Comparison of ENCODE assay signal across 15 cellular contexts in genomic region chr7:1449501-1449900, GRCh38. TPM values are rescaled to one million over a fixed set of nuclear protein-coding genes. Genes with fewer than 3 reads are reported as not detected.
DNase-seq lines count a peak whose midpoint lies in the region; ATAC-seq and TF ChIP-seq lines count a peak whose summit lies in the region.
"Had no signal": no experiment of that assay in that cellular context is flagged by ENCODE, and none has a peak within 500 bp of the region (broad histone marks: within the 10 kb centered on the region; RNA-seq: fewer than 3 reads in every experiment).

No MANE protein-coding gene starts in this region.

- H3K27me3 ChIP-seq in Panc1 (ENCODE audit: control insufficient read depth, insufficient read depth, low read length), result no peaks in the 10 kb centered on the region
- no peaks in the 10 kb centered on the region for H3K27me3 ChIP-seq in dorsolateral prefrontal cortex
- no peaks in the 10 kb centered on the region for H3K27me3 ChIP-seq in neuronal stem cell (ENCODE audit: control insufficient read depth in 3 of 3, insufficient read depth in 3 of 3, low read depth in 1 of 3, low read length in 3 of 3)
- H3K27me3 ChIP-seq in vagina, result no peaks in the 10 kb centered on the region
- H3K27me3 ChIP-seq: BLaER1 had no signal

- BruUV-seq in Panc1 (replicated peaks; lab: Mats Ljungman, UMichigan), result no TSS peak

- H3K4me3 ChIP-seq in Panc1 (ENCODE audit: low read depth in 2 of 2, low read length in 2 of 2), result no peak overlapping the region
- no peak overlapping the region for H3K4me3 ChIP-seq in dorsolateral prefrontal cortex
- no peak overlapping the region for H3K4me3 ChIP-seq in neuronal stem cell (ENCODE audit: low read length in 2 of 2)
- H3K4me3 ChIP-seq in vagina, result no peak overlapping the region
- H3K4me3 ChIP-seq: BLaER1, HAP-1 had no signal

- POLR2A ChIA-PET in Panc1 (lab: Charles Lee), result no interaction called here

- peak overlapping the region; percentile 71 for H3K18ac ChIP-seq in neuronal stem cell (ENCODE audit: low read length)

- H3K27ac ChIP-seq in Panc1 (ENCODE audit: low read length), result peak overlapping the region; percentile 81
- H3K27ac ChIP-seq in dorsolateral prefrontal cortex, result peak overlapping the region in 46 of 59 donors; percentile 28 to 98 (median 89)
- no peak overlapping the region for H3K27ac ChIP-seq in neuronal stem cell (replicated peaks; ENCODE audit: low read length)
- peak overlapping the region; percentile 74 for H3K27ac ChIP-seq in vagina
- H3K27ac ChIP-seq: BLaER1, HL-60 had no signal

- TF ChIP-seq CTCF in Panc1 (IDR thresholded peaks at IDR 0.05), result no peak
- no peak for TF ChIP-seq CTCF in dorsolateral prefrontal cortex (IDR thresholded peaks at IDR 0.05 in 54 of 56, conservative IDR thresholded peaks at IDR 0.05 in 2 of 56; ENCODE audit: low read depth in 1 of 56, partially characterized antibody in 56 of 56)
- no peak for TF ChIP-seq CTCF in vagina (IDR thresholded peaks at IDR 0.05)

- H2AK5ac ChIP-seq in neuronal stem cell (ENCODE audit: low read depth, low read length), result peak overlapping the region; percentile 70

- peak overlapping the region; percentile 84 for H3K4ac ChIP-seq in neuronal stem cell (ENCODE audit: low read length)

- H3K36me3 ChIP-seq in Panc1 (ENCODE audit: control insufficient read depth, insufficient read depth, low read length) (no peaks in the 10 kb centered on the region; the same call in 1 of the 2 replicates), neuronal stem cell (replicated peaks in 1 of 2; ENCODE audit: control insufficient read depth in 2 of 2, insufficient read depth in 2 of 2, low read length in 2 of 2) (no peaks in the 10 kb centered on the region), vagina (no peaks in the 10 kb centered on the region)
- H3K36me3 ChIP-seq: BLaER1, HAP-1 had no signal

- H2AFZ ChIP-seq in neuronal stem cell (ENCODE audit: low read length), result no peak overlapping the region

- H3K23ac ChIP-seq in neuronal stem cell (ENCODE audit: low read depth, low read length, poor library complexity), result peak overlapping the region; percentile 65

- H3K9me3 ChIP-seq in Panc1 (ENCODE audit: control insufficient read depth, insufficient read depth, low read depth, low read length), result no peaks in the 10 kb centered on the region
- no peaks in the 10 kb centered on the region for H3K9me3 ChIP-seq in neuronal stem cell (replicated peaks in 1 of 2; ENCODE audit: control insufficient read depth in 2 of 2, insufficient read depth in 1 of 2, low read depth in 1 of 2, low read length in 2 of 2)
- no peaks in the 10 kb centered on the region for H3K9me3 ChIP-seq in vagina
- H3K9me3 ChIP-seq: BLaER1, HAP-1 had no signal

- in situ Hi-C loops in Panc1 (cut with HindIII; ENCODE audit: low pct_unique_long_range_greater_than_20kb, low sequenced_read_pairs), result no loop called here

- no peak for ATAC-seq in Panc1

- H2BK5ac ChIP-seq in neuronal stem cell (ENCODE audit: low read length), result peak overlapping the region; percentile 66

- peaks cover 82% of the 10 kb centered on the region for H3K4me1 ChIP-seq in Panc1 (ENCODE audit: control insufficient read depth, insufficient read depth, low read length)
- H3K4me1 ChIP-seq in neuronal stem cell (ENCODE audit: control insufficient read depth in 2 of 2, insufficient read depth in 1 of 2, low read depth in 1 of 2, low read length in 2 of 2), result peaks cover 13 to 21% of the 10 kb centered on the region in 2 donors
- H3K4me1 ChIP-seq in vagina, result peaks cover 73% of the 10 kb centered on the region
- H3K4me1 ChIP-seq: HAP-1 had no signal

- intact Hi-C loops in Panc1 (cut with micrococcal nuclease; ENCODE audit: unreplicated experiment), result no loop called here
- intact Hi-C loops in dorsolateral prefrontal cortex (cut with DNase I), result no loop called here
- intact Hi-C loops in vagina (cut with DNase I), result no loop called here

- no peak overlapping the region for H4K91ac ChIP-seq in neuronal stem cell (ENCODE audit: low read depth, low read length, poor library complexity)

- peak overlapping the region; percentile 84 for H2BK12ac ChIP-seq in neuronal stem cell (ENCODE audit: low read length)

- WGBS in neuronal stem cell (ENCODE audit: extremely low coverage in 2 of 2, insufficient read length in 2 of 2, insufficient replicate concordance in 1 of 2), 2 donors, result no CpG with 5 or more reads among the region's 13 CpGs

- no peak overlapping the region for H2BK120ac ChIP-seq in neuronal stem cell (ENCODE audit: low read depth, low read length)

- no peak overlapping the region for H2BK15ac ChIP-seq in neuronal stem cell (ENCODE audit: low read length)

- H3K79me1 ChIP-seq in neuronal stem cell (ENCODE audit: low read depth, low read length), result peaks cover 3% of the 10 kb centered on the region

- no peak for TF ChIP-seq POLR2A in vagina (IDR thresholded peaks at IDR 0.05)

- no peak overlapping the region for H3K9ac ChIP-seq in neuronal stem cell (ENCODE audit: low read depth, low read length, poor library complexity)
- H3K9ac ChIP-seq: BLaER1 had no signal

- peak overlapping the region; percentile 97 for H3K14ac ChIP-seq in neuronal stem cell (ENCODE audit: low read length)

- no peak for DNase-seq in Panc1 (ENCODE audit: low read depth, low spot score)
- DNase-seq in dorsolateral prefrontal cortex, result no peak
- DNase-seq in neuronal stem cell (ENCODE audit: low spot score), result no peak
- DNase-seq in vagina (ENCODE audit: extremely low spot score in 2 of 2), result no peak
- no peak for DNase-seq in effector CD8-positive, alpha-beta T cell (lab: John Stamatoyannopoulos, UW)
- DNase-seq in KG1 (lab: John Stamatoyannopoulos, UW), result no peak
- no peak for DNase-seq in islet precursor cell
- DNase-seq: 8988T; AML-193; CD8-positive, alpha-beta memory T cell; DMS53; GF-D8 had no signal

- CTCF ChIA-PET in Panc1 (lab: Charles Lee), result interaction anchor here (1.5 kb wide), 1 partner anchor 25 kb away, joined by 3 read pairs; no protein-coding TSS in a partner anchor

- H4K8ac ChIP-seq in neuronal stem cell (ENCODE audit: low read depth, low read length), result no peak overlapping the region

- H3K4me2 ChIP-seq in neuronal stem cell (ENCODE audit: insufficient read depth, low read length, poor library complexity, severe bottlenecking), result no peak overlapping the region
- H3K4me2 ChIP-seq: BLaER1 had no signal

RNA-seq across cellular contexts. Expression of gene MICALL2, which starts 9.8 kb away (rescaled TPM):
- total RNA-seq in Panc1 (2021; ENCODE audit: unreplicated experiment) (144 TPM), dorsolateral prefrontal cortex (100 to 1,000 TPM in 21 of 120 experiments, 10 to 100 TPM in 99; 38.3 to 170 (median 81.2) TPM), vagina (15.7 TPM)
- polyA plus RNA-seq in Panc1 (2012; ENCODE audit: insufficient read length), result 127 TPM
- polyA plus RNA-seq in neuronal stem cell (2013, experiment 1 of 2), result 9.4 TPM
- 10.1 TPM for polyA plus RNA-seq in neuronal stem cell (2013, experiment 2 of 2)

RNA-seq across cellular contexts. Expression of gene INTS1, which starts 54.7 kb away (rescaled TPM):
- total RNA-seq in Panc1 (2021; ENCODE audit: unreplicated experiment) (173 TPM), dorsolateral prefrontal cortex (100 to 1,000 TPM in 104 of 120 experiments, 10 to 100 TPM in 16; 86.1 to 155 (median 115) TPM), vagina (67.3 TPM)
- 196 TPM for polyA plus RNA-seq in Panc1 (2012; ENCODE audit: insufficient read length)
- polyA plus RNA-seq in neuronal stem cell (2013, experiment 1 of 2), result 25.3 TPM
- 24.4 TPM for polyA plus RNA-seq in neuronal stem cell (2013, experiment 2 of 2)
